ENCODE assay signal across 7 cellular contexts in the genomic region with DNA sequence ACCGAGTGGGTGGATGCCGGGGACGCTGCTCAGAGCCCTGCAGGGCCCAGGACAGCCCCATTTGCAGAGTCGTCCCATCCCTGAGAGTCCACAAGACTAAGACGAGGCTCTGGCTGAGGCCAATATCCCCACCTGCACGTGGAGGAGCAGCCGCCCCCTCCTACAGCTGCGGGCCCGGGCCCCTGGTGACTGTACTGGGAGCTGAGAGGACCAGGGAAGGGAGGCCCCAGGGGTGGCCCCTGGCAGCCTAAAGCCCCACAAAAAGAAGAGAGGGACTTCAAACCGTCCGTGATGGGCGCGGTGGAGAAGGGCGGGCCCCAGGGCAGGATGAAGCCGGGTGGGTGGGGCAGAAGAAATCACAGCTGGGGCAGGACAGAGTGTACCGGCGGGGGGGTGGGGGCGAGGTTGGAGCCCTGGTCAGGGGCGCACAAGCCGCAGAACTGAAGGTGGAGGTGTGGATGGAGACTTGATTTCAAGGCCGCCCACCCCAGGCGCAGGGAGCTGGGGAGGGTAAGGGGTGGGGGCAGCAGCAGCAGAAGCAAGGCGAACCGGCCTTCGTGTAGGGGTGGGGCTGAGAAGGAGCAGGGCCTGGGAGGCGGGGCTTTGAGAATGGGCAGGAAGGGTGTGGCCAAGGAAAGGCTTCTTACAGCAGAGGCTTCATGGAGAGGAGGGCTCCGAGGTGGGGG. TPM values are rescaled to one million over a fixed set of nuclear protein-coding genes. Genes with fewer than 3 reads are reported as not detected.
A peak's percentile ranks its signal among the peaks of the same experiment; 100 is the strongest.
DNase-seq lines count a peak whose midpoint lies in the region; ATAC-seq and TF ChIP-seq lines count a peak whose summit lies in the region.
"Had no signal": no experiment of that assay in that cellular context is flagged by ENCODE, and none has a peak within 500 bp of the region (broad histone marks: within the 10 kb centered on the region; RNA-seq: fewer than 3 reads in every experiment).

No MANE protein-coding gene starts in this region.

- H3K4me1 ChIP-seq in spleen = peaks cover 5 to 17% (median 10%) of the 10 kb centered on the region in 6 donors

- DNase-seq in T-cell (peak; percentile 70 to 89 (median 84)), dermis blood vessel endothelial cell (peak; percentile 59), spleen (peak; percentile 94), NCI-H774 (lab: John Stamatoyannopoulos, UW) (no peak), OCI-M2 (lab: John Stamatoyannopoulos, UW; ENCODE audit: unreplicated experiment) (no peak)

- H3K36me3 Mint-ChIP-seq in T-cell = peaks cover 14% of the 10 kb centered on the region

- H3K27me3 Mint-ChIP-seq in T-cell = no peaks in the 10 kb centered on the region

- H3K27ac ChIP-seq in spleen = peak overlapping the region in 6 of 8 donors; percentile 15 to 82 (median 68)
- H3K27ac ChIP-seq: body of pancreas had no signal

- H3K4me1 Mint-ChIP-seq in T-cell = peaks cover 10 to 17% (median 16%) of the 10 kb centered on the region in 3 donors

- no peak for TF ChIP-seq POLR2A in spleen (IDR thresholded peaks at IDR 0.05)

- peak; percentile 32 for ATAC-seq in GM19467 (IDR thresholded peaks at IDR 0.05; ENCODE audit: unreplicated experiment)
- ATAC-seq in T-cell (replicated peaks in 1 of 4) = peak; percentile 79 to 83 (median 81)
- ATAC-seq: body of pancreas had no signal

- peak overlapping the region in 2 of 8 donors; percentile 33 to 54 for H3K4me3 ChIP-seq in spleen
- H3K4me3 ChIP-seq: body of pancreas had no signal

- POLR2A ChIA-PET in T-cell (lab: Charles Lee) = interaction anchor here in 1 of 2 donors (0.7 kb wide), 1 partner anchor 38 kb away, joined by 5 read pairs; no protein-coding TSS in a partner anchor

- peak overlapping the region; percentile 89 to 92 for H3K27ac Mint-ChIP-seq in T-cell

- no peaks in the 10 kb centered on the region for H3K27me3 ChIP-seq in spleen (replicated peaks in 1 of 7)
- H3K27me3 ChIP-seq: body of pancreas had no signal

- intact Hi-C loops in spleen (cut with DNase I; ENCODE audit: low total_unique reads) = no loop called here

- no peak for TF ChIP-seq CTCF in spleen (IDR thresholded peaks at IDR 0.05 in 8 of 11, conservative IDR thresholded peaks at IDR 0.05 in 3 of 11)

- 56 to 77% (median 67%) methylated on average over 21 to 27 of the region's 27 CpGs for WGBS in spleen, 5 donors

- H3K36me3 ChIP-seq in spleen = peaks cover 0 to 90% (median 58%) of the 10 kb centered on the region in 6 donors

- CTCF ChIA-PET in T-cell (lab: Charles Lee) = interaction anchor here in 1 of 2 donors (1.0 to 1.5 kb wide), 2 partner anchors 9 to 21 kb away, joined by 5 to 8 read pairs; a partner anchor contains a TSS

- H3K9me3 ChIP-seq in spleen = no peaks in the 10 kb centered on the region
- H3K9me3 ChIP-seq: body of pancreas had no signal

- H3K9me3 Mint-ChIP-seq in T-cell = no peaks in the 10 kb centered on the region

- H3K4me3 Mint-ChIP-seq in T-cell = peak overlapping the region; percentile 71 to 79 (median 79)

RNA-seq across cellular contexts. Expression of a gene that starts 12.9 kb away (rescaled TPM):
- total RNA-seq in T-cell = 10 to 100 TPM in 1 of 5 donors, 1 to 10 TPM in 4; 2.8 to 10.3 (median 5.6) TPM
- total RNA-seq in dermis blood vessel endothelial cell = 2.5 TPM in 1 of 2 replicates, not detected in the other
- total RNA-seq in spleen = 10 to 100 TPM; 11.3 to 59.5 (median 26.2) TPM
- polyA plus RNA-seq in spleen = 10 to 100 TPM in 2 of 3 donors, 1 to 10 TPM in 1; 6.6 to 25.3 (median 18.4) TPM

RNA-seq across cellular contexts. Expression of a gene that starts 20.3 kb away (rescaled TPM):
- under 1 TPM in 1 of 5 donors, not detected in 4; 0.83 TPM for total RNA-seq in T-cell
- not detected in 2 replicates for total RNA-seq in dermis blood vessel endothelial cell
- 100 to 1,000 TPM in 1 of 7 donors, 10 to 100 TPM in 4, 1 to 10 TPM in 2; 3.9 to 137 (median 17.0) TPM for total RNA-seq in spleen
- 1 to 10 TPM; 2.8 to 6.7 (median 5.4) TPM for polyA plus RNA-seq in spleen
- total RNA-seq: body of pancreas had no signal

RNA-seq across cellular contexts. Expression of a gene that starts 20.6 kb away (rescaled TPM):
- total RNA-seq in T-cell (100 to 1,000 TPM in 1 of 5 donors, 10 to 100 TPM in 4; 55.0 to 105 (median 92.4) TPM), dermis blood vessel endothelial cell (40.5 and 64.0 TPM in 2 replicates), spleen (10 to 100 TPM; 37.0 to 60.7 (median 52.7) TPM)
- polyA plus RNA-seq in spleen = 10 to 100 TPM; 43.2 to 82.1 (median 77.6) TPM

RNA-seq across cellular contexts. Expression of a gene that starts 20.9 kb away (rescaled TPM):
- total RNA-seq in T-cell (not detected), dermis blood vessel endothelial cell (not detected in 2 replicates), spleen (not detected)
- polyA plus RNA-seq in spleen = not detected
- total RNA-seq: body of pancreas had no signal

RNA-seq across cellular contexts. Expression of a gene that starts 31.6 kb away (rescaled TPM):
- total RNA-seq in T-cell = under 1 TPM in 1 of 5 donors, not detected in 4; 0.50 TPM
- total RNA-seq in dermis blood vessel endothelial cell = not detected in 2 replicates
- total RNA-seq in spleen = 100 to 1,000 TPM in 1 of 7 donors, 10 to 100 TPM in 3, 1 to 10 TPM in 3; 2.8 to 168 (median 11.7) TPM
- 1 to 10 TPM in 2 of 3 donors, under 1 TPM in 1; 0.89 to 3.3 (median 1.3) TPM for polyA plus RNA-seq in spleen

Comparison
In these comparisons a context has a peak if more than half of its experiments do, and no peak if none do; other contexts are left out.
1. DNase-seq: peak in T-cell (34 of 34), dermis blood vessel endothelial cell (single experiment) and spleen (single experiment); none in NCI-H774 (single experiment) and OCI-M2 (single experiment).